Comparison of ENCODE assay signal across 22 cellular contexts in the genomic region with DNA sequence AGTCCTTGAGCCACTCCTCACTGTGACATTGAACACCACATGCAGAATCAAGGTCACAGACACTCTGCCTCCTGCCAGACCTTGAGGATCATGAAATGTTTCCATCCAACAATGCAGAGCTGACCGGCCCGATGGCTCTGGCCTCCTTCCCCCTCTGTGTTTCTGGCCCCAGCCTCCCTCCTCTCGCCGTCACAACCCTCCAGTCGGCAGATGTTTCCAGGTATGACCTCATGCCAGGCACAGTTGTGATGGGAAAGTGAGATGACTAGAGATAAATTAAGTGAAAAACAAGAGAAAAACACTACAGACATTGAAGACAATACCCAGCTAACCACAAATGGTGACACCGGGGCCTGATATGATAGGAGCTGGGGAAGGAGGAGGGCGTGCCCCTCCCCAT. TPM values are rescaled to one million over a fixed set of nuclear protein-coding genes. Genes with fewer than 3 reads are reported as not detected.
"Had no signal": no experiment of that assay in that cellular context is flagged by ENCODE, and none has a peak within 500 bp of the region (broad histone marks: within the 10 kb centered on the region; RNA-seq: fewer than 3 reads in every experiment).

No MANE protein-coding gene starts in this region.

- H3K27ac Mint-ChIP-seq: endodermal cell; immature natural killer cell; memory B cell; mesothelial cell of epicardium; natural killer cell; stimulated activated effector memory CD8-positive, alpha-beta T cell treated with anti-CD3 and anti-CD28 coated beads, Interleukin-12 subunit alpha, Interleukin-12 subunit beta, amount 100 ng/mL, for 72 hours; stimulated activated naive CD8-positive, alpha-beta T cell treated with anti-CD3 and anti-CD28 coated beads, Interleukin-15, Interleukin-2, amounts not matched to agents 100 ng/mL and 50 ng/mL, for 24 hours had no signal

- ATAC-seq: foreskin keratinocyte; lower lobe of right lung; natural killer cell; psoas muscle; right lobe of liver; stimulated activated effector memory CD8-positive, alpha-beta T cell treated with anti-CD3 and anti-CD28 coated beads, Interleukin-12 subunit alpha, Interleukin-12 subunit beta, amount 100 ng/mL, for 72 hours had no signal

- H3K4me1 Mint-ChIP-seq: endodermal cell, mesothelial cell of epicardium had no signal

- H3K9me3 Mint-ChIP-seq: endodermal cell; immature natural killer cell; memory B cell; mesothelial cell of epicardium; natural killer cell; stimulated activated effector memory CD8-positive, alpha-beta T cell treated with anti-CD3 and anti-CD28 coated beads, Interleukin-12 subunit alpha, Interleukin-12 subunit beta, amount 100 ng/mL, for 72 hours; stimulated activated naive CD8-positive, alpha-beta T cell treated with anti-CD3 and anti-CD28 coated beads, Interleukin-15, Interleukin-2, amounts not matched to agents 100 ng/mL and 50 ng/mL, for 24 hours had no signal

- H3K9me3 ChIP-seq: left ventricle myocardium inferior, lower lobe of right lung, psoas muscle, right lobe of liver, tibial artery, upper lobe of left lung, uterus had no signal

- H3K27ac ChIP-seq: foreskin keratinocyte, left ventricle myocardium inferior, lower lobe of right lung, psoas muscle, right lobe of liver, tibial artery, upper lobe of left lung, uterus had no signal

- H3K4me3 Mint-ChIP-seq: endodermal cell; immature natural killer cell; memory B cell; mesothelial cell of epicardium; natural killer cell; stimulated activated effector memory CD8-positive, alpha-beta T cell treated with anti-CD3 and anti-CD28 coated beads, Interleukin-12 subunit alpha, Interleukin-12 subunit beta, amount 100 ng/mL, for 72 hours; stimulated activated naive CD8-positive, alpha-beta T cell treated with anti-CD3 and anti-CD28 coated beads, Interleukin-15, Interleukin-2, amounts not matched to agents 100 ng/mL and 50 ng/mL, for 24 hours had no signal

- H3K4me1 ChIP-seq: foreskin keratinocyte, left ventricle myocardium inferior, lower lobe of right lung, psoas muscle, right lobe of liver, tibial artery, upper lobe of left lung, uterus had no signal

- H3K4me3 ChIP-seq: left ventricle myocardium inferior, lower lobe of right lung, psoas muscle, right lobe of liver, tibial artery, upper lobe of left lung, uterus had no signal

- DNase-seq: dermis blood vessel endothelial cell; effector CD4-positive, alpha-beta T cell; endodermal cell; erythroblast; foreskin keratinocyte; immature natural killer cell; left ventricle myocardium inferior; lower lobe of right lung; natural killer cell; occipital lobe; psoas muscle; retina; right lobe of liver; stimulated activated CD4-positive, alpha-beta T cell treated with anti-CD3 and anti-CD28 coated beads, Interleukin-4, amount 100 ng/mL, for 1 hour; stimulated activated CD8-positive, alpha-beta memory T cell treated with anti-CD3 and anti-CD28 coated beads, Interleukin-4, amount 100 ng/mL, for 48 hours; tibial artery; upper lobe of left lung; uterus had no signal

- H3K36me3 Mint-ChIP-seq: memory B cell, mesothelial cell of epicardium, natural killer cell had no signal

- H3K36me3 ChIP-seq: left ventricle myocardium inferior, lower lobe of right lung, right lobe of liver, tibial artery, upper lobe of left lung, uterus had no signal

RNA-seq across cellular contexts. Expression of gene NTNG2, which starts 9.8 kb away (rescaled TPM):
- total RNA-seq: dermis blood vessel endothelial cell had no signal
